Comparison of ENCODE assay signal across 8 cellular contexts in the genomic region with DNA sequence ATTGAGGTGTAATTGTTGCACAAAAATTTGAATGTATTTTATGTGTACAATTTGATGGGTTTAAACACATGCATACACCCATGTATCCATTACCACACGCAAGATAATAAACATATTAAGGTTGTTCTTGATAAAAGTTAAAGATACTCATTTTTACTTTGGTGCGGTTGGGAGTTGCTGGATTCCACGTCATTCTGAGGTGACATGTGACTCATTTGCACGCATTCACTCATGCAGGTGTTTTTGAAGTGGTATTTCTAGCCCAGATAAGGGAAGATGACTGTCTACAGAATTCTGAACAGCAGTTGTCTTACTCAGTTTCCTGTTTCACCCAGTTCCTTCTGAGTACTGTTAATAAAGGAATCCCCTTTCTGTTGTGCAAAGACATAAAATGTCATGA.
DNase-seq lines count a peak whose midpoint lies in the region; ATAC-seq and TF ChIP-seq lines count a peak whose summit lies in the region.

No MANE protein-coding gene starts in this region.

- TF ChIP-seq POLR2A in sigmoid colon (IDR thresholded peaks at IDR 0.05): no peak

- H3K27me3 ChIP-seq in sigmoid colon: no peaks in the 10 kb centered on the region

- no peak overlapping the region for H3K27ac ChIP-seq in sigmoid colon

- intact Hi-C loops in sigmoid colon (cut with DNase I) (no loop called here), posterior cingulate gyrus (cut with DNase I) (no loop called here)

- peak; percentile 33 for DNase-seq in activated CD8-positive, alpha-beta memory T cell treated with anti-CD3 and anti-CD28 coated beads, Interleukin-2, amount 50 U/mL, for 4 hours
- DNase-seq in stimulated activated CD4-positive, alpha-beta T cell treated with anti-CD3 and anti-CD28 coated beads, Interleukin-15, amount 100 ng/mL, for 48 hours (ENCODE audit: low read depth in 2 of 2): peak; percentile 26 to 52
- DNase-seq in sigmoid colon (no peak), DMS 273 (lab: John Stamatoyannopoulos, UW; ENCODE audit: unreplicated experiment) (no peak), posterior cingulate gyrus (no peak), H4 (ENCODE audit: low spot score) (no peak)

- no peaks in the 10 kb centered on the region for H3K4me1 ChIP-seq in sigmoid colon

- H3K4me3 ChIP-seq in sigmoid colon: no peak overlapping the region

- WGBS in sigmoid colon, 2 donors: 52 to 55% methylated on average over 4 of the region's 4 CpGs

- no peak for TF ChIP-seq EP300 in sigmoid colon (IDR thresholded peaks at IDR 0.05)

- no peak for TF ChIP-seq CTCF in sigmoid colon (IDR thresholded peaks at IDR 0.05)

- ATAC-seq in GM18858 (IDR thresholded peaks at IDR 0.05; ENCODE audit: unreplicated experiment): peak; percentile 87
- peak; percentile 89 for ATAC-seq in HG03103 (IDR thresholded peaks at IDR 0.05; ENCODE audit: low read depth, unreplicated experiment)

- no peaks in the 10 kb centered on the region for H3K36me3 ChIP-seq in sigmoid colon

- H3K9me3 ChIP-seq in sigmoid colon: no peaks in the 10 kb centered on the region

Comparison
In these comparisons a context has a peak if more than half of its experiments do, and no peak if none do; other contexts are left out.
1. DNase-seq: peak in activated CD8-positive, alpha-beta memory T cell treated with anti-CD3 and anti-CD28 coated beads, Interleukin-2, amount 50 U/mL, for 4 hours (single experiment) and stimulated activated CD4-positive, alpha-beta T cell treated with anti-CD3 and anti-CD28 coated beads, Interleukin-15, amount 100 ng/mL, for 48 hours (2 of 2); none in sigmoid colon (single experiment), DMS 273 (single experiment), posterior cingulate gyrus (0 of 10) and H4 (single experiment).